Comparison of ENCODE assay signal across 10 cellular contexts in genomic region chr13:110305544-110305943, GRCh38. TPM values are rescaled to one million over a fixed set of nuclear protein-coding genes. Genes with fewer than 3 reads are reported as not detected.
DNase-seq lines count a peak whose midpoint lies in the region; ATAC-seq and TF ChIP-seq lines count a peak whose summit lies in the region.
"Had no signal": no experiment of that assay in that cellular context is flagged by ENCODE, and none has a peak within 500 bp of the region (broad histone marks: within the 10 kb centered on the region; RNA-seq: fewer than 3 reads in every experiment).

No MANE protein-coding gene starts in this region.

- no peaks in the 10 kb centered on the region for H4K20me1 ChIP-seq in PC-3 (ENCODE audit: low read length)

- H3K9me3 ChIP-seq in PC-3 (ENCODE audit: low read length) (no peaks in the 10 kb centered on the region), ectodermal cell (ENCODE audit: control insufficient read depth, low read length) (no peaks in the 10 kb centered on the region), mesodermal cell (ENCODE audit: control insufficient read depth, low read length) (no peaks in the 10 kb centered on the region), testis (no peaks in the 10 kb centered on the region)

- peaks cover 61% of the 10 kb centered on the region for H3K79me2 ChIP-seq in PC-3 (ENCODE audit: low read length)

- no peaks in the 10 kb centered on the region for H3K9me3 Mint-ChIP-seq in activated CD8-positive, alpha-beta memory T cell treated with anti-CD3 and anti-CD28 coated beads, Interleukin-2, amount 10 ng/mL, durations not matched to agents 7 days and 5 days (ENCODE audit: low read depth)

- H2AFZ ChIP-seq in PC-3 (ENCODE audit: low read length) = no peak overlapping the region

- H3K4me1 ChIP-seq in PC-3 (ENCODE audit: insufficient read depth, low read length) (peaks cover 37% of the 10 kb centered on the region), ectodermal cell (ENCODE audit: control insufficient read depth, insufficient read depth, low read length) (peaks cover 21% of the 10 kb centered on the region), mesodermal cell (ENCODE audit: control insufficient read depth, insufficient read depth, low read length, poor library complexity, severe bottlenecking) (peaks cover 58% of the 10 kb centered on the region), testis (no peaks in the 10 kb centered on the region)

- no peaks in the 10 kb centered on the region for H3F3A ChIP-seq in PC-3 (ENCODE audit: low read length, unreplicated experiment)

- WGBS in ectodermal cell, 2 experiments = 55 to 100% methylated on average over 1 to 2 of the region's 2 CpGs
- 60% methylated on average over 1 of the region's 2 CpGs; no CpG with 5 or more reads in 1 of the 2 experiments for WGBS in mesodermal cell (ENCODE audit: insufficient coverage in 2 of 2), 2 experiments
- 35 to 42% methylated on average over 2 of the region's 2 CpGs for WGBS in testis, 2 donors

- peaks cover 78% of the 10 kb centered on the region for H3K27me3 Mint-ChIP-seq in activated CD8-positive, alpha-beta memory T cell treated with anti-CD3 and anti-CD28 coated beads, Interleukin-2, amount 10 ng/mL, durations not matched to agents 7 days and 5 days

- no peak for ATAC-seq in PC-3
- ATAC-seq in activated CD8-positive, alpha-beta memory T cell treated with anti-CD3 and anti-CD28 coated beads, Interleukin-2, amount 10 ng/mL, durations not matched to agents 7 days and 5 days = no peak

- no peaks in the 10 kb centered on the region for H3K9me2 ChIP-seq in PC-3 (replicated peaks; ENCODE audit: low read length)

- peak overlapping the region; percentile 80 for H3K4me2 ChIP-seq in PC-3 (ENCODE audit: low read length)

- POLR2A ChIA-PET in PC-3 (lab: Charles Lee; ENCODE audit: unreplicated experiment) = interaction anchor here (0.7 kb wide), 1 partner anchor 14 kb away, joined by 6 read pairs; no protein-coding TSS in a partner anchor

- TF ChIP-seq POLR2A in testis (IDR thresholded peaks at IDR 0.05) = no peak

- no peaks in the 10 kb centered on the region for H3K27me3 ChIP-seq in PC-3 (ENCODE audit: low read length)
- peaks cover 8% of the 10 kb centered on the region for H3K27me3 ChIP-seq in ectodermal cell (ENCODE audit: control insufficient read depth, insufficient read depth, low read length, poor library complexity, severe bottlenecking)
- H3K27me3 ChIP-seq in testis = no peaks in the 10 kb centered on the region

- DNase-seq in PC-3 (no peak), testis (no peak), NCI-H1436 treated with DMSO at 0.1 percent for 48 hours (lab: John Stamatoyannopoulos, UW) (no peak), NAMALWA (ENCODE audit: low spot score) (no peak)
- DNase-seq in activated CD8-positive, alpha-beta memory T cell treated with anti-CD3 and anti-CD28 coated beads, Interleukin-2, amount 50 U/mL, for 4 hours = no peak
- no peak for DNase-seq in activated CD8-positive, alpha-beta memory T cell treated with anti-CD3 and anti-CD28 coated beads, Interleukin-2, amount 10 ng/mL, durations not matched to agents 7 days and 5 days
- DNase-seq: NK-92 treated with Interleukin-12 subunit alpha and Interleukin-12 subunit beta, amount 100 ng/mL, for 24 hours; T-helper 9 cell had no signal

- TF ChIP-seq CTCF in PC-3 (conservative IDR thresholded peaks at IDR 0.05; ENCODE audit: low read depth, low read length) (no peak), testis (IDR thresholded peaks at IDR 0.05) (no peak)

- CTCF ChIA-PET in PC-3 (lab: Charles Lee) = no interaction called here
- CTCF ChIA-PET in activated CD8-positive, alpha-beta memory T cell treated with anti-CD3 and anti-CD28 coated beads, Interleukin-2, amount 10 ng/mL, durations not matched to agents 7 days and 5 days (lab: Charles Lee) = no interaction called here

- H3K36me3 ChIP-seq in PC-3 (ENCODE audit: low read depth, low read length) (no peaks in the 10 kb centered on the region), ectodermal cell (ENCODE audit: control insufficient read depth, insufficient read depth, low read length) (no peaks in the 10 kb centered on the region), mesodermal cell (ENCODE audit: control insufficient read depth, insufficient read depth, low read length) (peaks cover 65% of the 10 kb centered on the region), testis (ENCODE audit: low read depth, missing control alignments) (no peaks in the 10 kb centered on the region)

- intact Hi-C loops in PC-3 (cut with micrococcal nuclease) = loop anchor here (5.0 kb wide), 1 partner anchor 107 kb away; no protein-coding TSS in a partner anchor
- intact Hi-C loops in testis (cut with DNase I; ENCODE audit: low total_unique reads) = no loop called here

- no peaks in the 10 kb centered on the region for H3K36me3 Mint-ChIP-seq in activated CD8-positive, alpha-beta memory T cell treated with anti-CD3 and anti-CD28 coated beads, Interleukin-2, amount 10 ng/mL, durations not matched to agents 7 days and 5 days

- peak overlapping the region; percentile 72 for H3K4me3 ChIP-seq in PC-3 (ENCODE audit: low read length)
- H3K4me3 ChIP-seq in ectodermal cell (ENCODE audit: insufficient read depth, low read depth, low read length) = peak overlapping the region; percentile 1
- H3K4me3 ChIP-seq in mesodermal cell (ENCODE audit: extremely low read depth, insufficient read depth, low read length, poor library complexity, severe bottlenecking) = peak overlapping the region; percentile 92
- peak overlapping the region; percentile 77 to 84 for H3K4me3 ChIP-seq in testis

- H3K4me3 Mint-ChIP-seq in activated CD8-positive, alpha-beta memory T cell treated with anti-CD3 and anti-CD28 coated beads, Interleukin-2, amount 10 ng/mL, durations not matched to agents 7 days and 5 days = no peak overlapping the region

- peaks cover 3% of the 10 kb centered on the region for H3K4me1 Mint-ChIP-seq in activated CD8-positive, alpha-beta memory T cell treated with anti-CD3 and anti-CD28 coated beads, Interleukin-2, amount 10 ng/mL, durations not matched to agents 7 days and 5 days

- H3K27ac ChIP-seq in PC-3 (ENCODE audit: low read length) = no peak overlapping the region
- H3K27ac ChIP-seq in ectodermal cell (ENCODE audit: insufficient read depth, low read depth, low read length, poor library complexity, severe bottlenecking) = no peak overlapping the region
- no peak overlapping the region for H3K27ac ChIP-seq in mesodermal cell (ENCODE audit: low read depth, low read length, severe bottlenecking)
- H3K27ac ChIP-seq in testis = peak overlapping the region; percentile 85 to 92

- TSS peak; percentile 49 for BruUV-seq in PC-3 (replicated peaks; lab: Mats Ljungman, UMichigan)

- peak overlapping the region; percentile 91; the same call in 1 of the 2 replicates for H3K9ac ChIP-seq in PC-3 (ENCODE audit: low read length)

- H3K27ac Mint-ChIP-seq in activated CD8-positive, alpha-beta memory T cell treated with anti-CD3 and anti-CD28 coated beads, Interleukin-2, amount 10 ng/mL, durations not matched to agents 7 days and 5 days = no peak overlapping the region

RNA-seq across cellular contexts. Expression of gene COL4A1, which starts 1.4 kb away (rescaled TPM):
- total RNA-seq in PC-3 (2014; rRNA removed) (35.7 and 48.7 TPM in 2 replicates), testis (10 to 100 TPM; 35.5 to 39.0 TPM)
- polyA plus RNA-seq in ectodermal cell (2013, experiment 1 of 4) = 102 TPM
- polyA plus RNA-seq in ectodermal cell (2013, experiment 2 of 4) = 103 TPM
- 89.1 TPM for polyA plus RNA-seq in ectodermal cell (2013, experiment 3 of 4)
- polyA plus RNA-seq in ectodermal cell (2013, experiment 4 of 4) = 97.5 TPM
- polyA plus RNA-seq in mesodermal cell (2013, experiment 1 of 2) = 570 TPM
- 588 TPM for polyA plus RNA-seq in mesodermal cell (2013, experiment 2 of 2)
- 43.0 TPM for polyA plus RNA-seq in testis (ENCODE audit: insufficient read depth, low read depth, low replicate concordance)
- not detected for total RNA-seq in activated CD8-positive, alpha-beta memory T cell treated with anti-CD3 and anti-CD28 coated beads, Interleukin-2, amount 10 ng/mL, durations not matched to agents 7 days and 5 days

RNA-seq across cellular contexts. Expression of gene COL4A2, which starts 1.5 kb away (rescaled TPM):
- 74.5 and 127 TPM in 2 replicates for total RNA-seq in PC-3 (2014; rRNA removed)
- polyA plus RNA-seq in ectodermal cell (2013, experiment 1 of 4) = 127 TPM
- 125 TPM for polyA plus RNA-seq in ectodermal cell (2013, experiment 2 of 4)
- polyA plus RNA-seq in ectodermal cell (2013, experiment 3 of 4) = 124 TPM
- polyA plus RNA-seq in ectodermal cell (2013, experiment 4 of 4) = 132 TPM
- polyA plus RNA-seq in mesodermal cell (2013, experiment 1 of 2) = 583 TPM
- 545 TPM for polyA plus RNA-seq in mesodermal cell (2013, experiment 2 of 2)
- 10 to 100 TPM; 81.0 to 89.9 TPM for total RNA-seq in testis
- 69.1 TPM for polyA plus RNA-seq in testis (ENCODE audit: insufficient read depth, low read depth, low replicate concordance)
- not detected for total RNA-seq in activated CD8-positive, alpha-beta memory T cell treated with anti-CD3 and anti-CD28 coated beads, Interleukin-2, amount 10 ng/mL, durations not matched to agents 7 days and 5 days

Comparison
In these comparisons a context has a peak if more than half of its experiments do, and no peak if none do; other contexts are left out.
1. H3K27ac ChIP-seq: peak in testis (2 of 2); none in PC-3 (single experiment), ectodermal cell (single experiment) and mesodermal cell (single experiment).
2. H3K4me3 ChIP-seq: peak in every context shown above with its lines; median percentile 92 in mesodermal cell; 80 in testis; 72 in PC-3; 1 in ectodermal cell.
3. RNA of gene COL4A1, which starts 1.4 kb away (total RNA-seq): 35.7 to 48.7 TPM in PC-3 and 35.5 to 39.0 TPM in testis; not detected in activated CD8-positive, alpha-beta memory T cell treated with anti-CD3 and anti-CD28 coated beads, Interleukin-2, amount 10 ng/mL, durations not matched to agents 7 days and 5 days; every median in the first group is over 10 times any median in the second.
4. RNA of gene COL4A2, which starts 1.5 kb away (total RNA-seq): 81.0 to 89.9 TPM in testis and 74.5 to 127 TPM in PC-3; not detected in activated CD8-positive, alpha-beta memory T cell treated with anti-CD3 and anti-CD28 coated beads, Interleukin-2, amount 10 ng/mL, durations not matched to agents 7 days and 5 days; every median in the first group is over 10 times any median in the second.